In the genomic region with DNA sequence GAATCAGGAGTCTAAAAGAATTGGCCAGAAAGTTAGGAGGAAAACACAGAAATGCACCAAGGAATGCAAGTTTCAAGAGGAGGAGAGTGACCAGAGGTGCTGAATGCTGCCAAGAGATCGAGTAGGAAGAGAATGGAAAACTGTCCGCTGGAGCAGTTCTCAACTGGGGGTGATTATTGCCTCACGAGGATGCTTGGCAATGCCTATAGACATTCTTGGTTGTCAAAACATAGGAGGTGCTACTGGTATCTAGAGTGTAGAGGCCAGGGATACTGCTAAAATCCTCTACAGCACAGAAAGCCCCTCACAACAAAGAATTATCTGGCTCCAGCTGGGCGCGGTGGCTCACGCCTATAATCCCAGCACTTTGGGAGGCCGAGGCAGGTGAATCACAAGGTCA, we compare ENCODE assay signal across 1 cellular context.
TF ChIP-seq lines count a peak whose summit lies in the region.

No MANE protein-coding gene starts in this region.

TF ChIP-seq in IMR-90, 13 proteins besides CTCF, POLR2A, EP300 and RAD21 (continued from another document):
- TF ChIP-seq, protein P1, sequence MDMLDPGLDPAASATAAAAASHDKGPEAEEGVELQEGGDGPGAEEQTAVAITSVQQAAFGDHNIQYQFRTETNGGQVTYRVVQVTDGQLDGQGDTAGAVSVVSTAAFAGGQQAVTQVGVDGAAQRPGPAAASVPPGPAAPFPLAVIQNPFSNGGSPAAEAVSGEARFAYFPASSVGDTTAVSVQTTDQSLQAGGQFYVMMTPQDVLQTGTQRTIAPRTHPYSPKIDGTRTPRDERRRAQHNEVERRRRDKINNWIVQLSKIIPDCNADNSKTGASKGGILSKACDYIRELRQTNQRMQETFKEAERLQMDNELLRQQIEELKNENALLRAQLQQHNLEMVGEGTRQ (IDR thresholded peaks at IDR 0.05; ENCODE audit: low read depth, low read length), result no peak
- no peak for TF ChIP-seq CEBPB (IDR thresholded peaks at IDR 0.05; ENCODE audit: low read depth, low read length)
- TF ChIP-seq SMC3 (IDR thresholded peaks at IDR 0.05; ENCODE audit: low read depth, low read length), result no peak
- TF ChIP-seq CHD1 (IDR thresholded peaks at IDR 0.05; ENCODE audit: low read depth, low read length), result no peak
- TF ChIP-seq, protein P2, sequence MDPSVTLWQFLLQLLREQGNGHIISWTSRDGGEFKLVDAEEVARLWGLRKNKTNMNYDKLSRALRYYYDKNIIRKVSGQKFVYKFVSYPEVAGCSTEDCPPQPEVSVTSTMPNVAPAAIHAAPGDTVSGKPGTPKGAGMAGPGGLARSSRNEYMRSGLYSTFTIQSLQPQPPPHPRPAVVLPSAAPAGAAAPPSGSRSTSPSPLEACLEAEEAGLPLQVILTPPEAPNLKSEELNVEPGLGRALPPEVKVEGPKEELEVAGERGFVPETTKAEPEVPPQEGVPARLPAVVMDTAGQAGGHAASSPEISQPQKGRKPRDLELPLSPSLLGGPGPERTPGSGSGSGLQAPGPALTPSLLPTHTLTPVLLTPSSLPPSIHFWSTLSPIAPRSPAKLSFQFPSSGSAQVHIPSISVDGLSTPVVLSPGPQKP (IDR thresholded peaks at IDR 0.05; ENCODE audit: borderline replicate concordance, low read depth, low read length), result no peak
- no peak for TF ChIP-seq RFX5 (IDR thresholded peaks at IDR 0.05; ENCODE audit: low read depth, low read length)
- no peak for TF ChIP-seq MXI1 (IDR thresholded peaks at IDR 0.05; ENCODE audit: borderline replicate concordance, low read depth, low read length)
- no peak for TF ChIP-seq RCOR1 (IDR thresholded peaks at IDR 0.05; ENCODE audit: insufficient replicate concordance, low read length)
- TF ChIP-seq MAZ (IDR thresholded peaks at IDR 0.05; ENCODE audit: borderline replicate concordance, low read depth, low read length), result no peak
- TF ChIP-seq FOS (IDR thresholded peaks at IDR 0.05; ENCODE audit: low read depth, low read length), result no peak
- no peak for TF ChIP-seq BHLHE40 (IDR thresholded peaks at IDR 0.05; ENCODE audit: low read depth, low read length)
